ENCODE assay signal across 8 cellular contexts in genomic region chrX:44874481-44875184, GRCh38. TPM values are rescaled to one million over a fixed set of nuclear protein-coding genes. Genes with fewer than 3 reads are reported as not detected.
DNase-seq lines count a peak whose midpoint lies in the region; ATAC-seq and TF ChIP-seq lines count a peak whose summit lies in the region.

No MANE protein-coding gene starts in this region.

- peak overlapping the region; percentile 100 for H3K27ac ChIP-seq in neutrophil

- H3K9me3 ChIP-seq in neutrophil, result no peaks in the 10 kb centered on the region

- no peak for TF ChIP-seq CTCF in fibroblast of pulmonary artery (IDR thresholded peaks at IDR 0.05; ENCODE audit: low read length, missing control alignments)
- TF ChIP-seq CTCF in neutrophil (IDR thresholded peaks at IDR 0.05), result no peak

- peak overlapping the region; percentile 97 to 98 for H3K4me3 Mint-ChIP-seq in activated T-cell treated with anti-CD3 and anti-CD28 coated beads, Interleukin-2, amount 50 U/mL, for 72 hours

- H3K27ac Mint-ChIP-seq in activated T-cell treated with anti-CD3 and anti-CD28 coated beads, Interleukin-2, amount 50 U/mL, for 72 hours, result peak overlapping the region; percentile 93

- H3K36me3 Mint-ChIP-seq in activated T-cell treated with anti-CD3 and anti-CD28 coated beads, Interleukin-2, amount 50 U/mL, for 72 hours (ENCODE audit: insufficient read depth in 2 of 2), result peaks cover 2 to 13% of the 10 kb centered on the region in 2 donors

- DNase-seq in Right ventricle myocardium superior, result no peak
- no peak for DNase-seq in Right ventricle myocardium inferior (ENCODE audit: missing footprints)
- peak; percentile 57 for DNase-seq in NCI-H69 (lab: John Stamatoyannopoulos, UW)
- DNase-seq in activated T-cell treated with anti-CD3 and anti-CD28 coated beads, Interleukin-2, amount 50 U/mL, for 72 hours, result peak; percentile 22 to 54
- DNase-seq in fibroblast of pulmonary artery (ENCODE audit: low read depth), result peak; percentile 24
- no peak for DNase-seq in COR-L47 (lab: John Stamatoyannopoulos, UW)

- H3K4me1 Mint-ChIP-seq in activated T-cell treated with anti-CD3 and anti-CD28 coated beads, Interleukin-2, amount 50 U/mL, for 72 hours (ENCODE audit: low read depth), result peaks cover 42% of the 10 kb centered on the region

- no peaks in the 10 kb centered on the region for H3K9me3 Mint-ChIP-seq in activated T-cell treated with anti-CD3 and anti-CD28 coated beads, Interleukin-2, amount 50 U/mL, for 72 hours

- intact Hi-C loops in Right ventricle myocardium superior (cut with DNase I) (loop anchor here (10.0 kb wide), 1 partner anchor 200 kb away; no protein-coding TSS in a partner anchor), Right ventricle myocardium inferior (cut with DNase I) (loop anchor here (10.0 kb wide), 1 partner anchor 70 kb away; no protein-coding TSS in a partner anchor)

- peaks cover 26 to 49% of the 10 kb centered on the region in 2 experiments for H3K4me1 ChIP-seq in neutrophil (ENCODE audit: control insufficient read depth in 1 of 2, insufficient read depth in 1 of 2, low read depth in 1 of 2, low read length in 1 of 2)

- H3K4me3 ChIP-seq in fibroblast of pulmonary artery (replicated peaks; ENCODE audit: low read depth, low read length), result peak overlapping the region; percentile 78
- peak overlapping the region; percentile 72 to 99 for H3K4me3 ChIP-seq in neutrophil (ENCODE audit: low read depth in 1 of 2, low read length in 1 of 2)

- no peaks in the 10 kb centered on the region for H3K36me3 ChIP-seq in neutrophil

- no peaks in the 10 kb centered on the region for H3K27me3 Mint-ChIP-seq in activated T-cell treated with anti-CD3 and anti-CD28 coated beads, Interleukin-2, amount 50 U/mL, for 72 hours (ENCODE audit: low read depth)

- no peaks in the 10 kb centered on the region for H3K27me3 ChIP-seq in neutrophil

- ATAC-seq in Right ventricle myocardium superior (ENCODE audit: poor library complexity), result peak; percentile 27
- no peak for ATAC-seq in Right ventricle myocardium inferior
- ATAC-seq in activated T-cell treated with anti-CD3 and anti-CD28 coated beads, Interleukin-2, amount 50 U/mL, for 72 hours (replicated peaks in 1 of 2), result peak in 1 of 2 donors; percentile 19
- ATAC-seq in GM21528 (IDR thresholded peaks at IDR 0.05; ENCODE audit: low FRiP score, unreplicated experiment), result no peak

RNA-seq across cellular contexts. Expression of gene KDM6A, which starts 1.6 kb away (rescaled TPM):
- total RNA-seq in Right ventricle myocardium superior, result 12.8 TPM
- total RNA-seq in Right ventricle myocardium inferior, result 13.5 TPM
- 10 to 100 TPM; 36.4 to 51.0 TPM for total RNA-seq in activated T-cell treated with anti-CD3 and anti-CD28 coated beads, Interleukin-2, amount 50 U/mL, for 72 hours

RNA-seq across cellular contexts. Expression of gene DUSP21, which starts 30.8 kb away (rescaled TPM):
- total RNA-seq in Right ventricle myocardium superior (not detected), Right ventricle myocardium inferior (not detected)
- not detected for total RNA-seq in activated T-cell treated with anti-CD3 and anti-CD28 coated beads, Interleukin-2, amount 50 U/mL, for 72 hours

Comparison
In these comparisons a context has a peak if more than half of its experiments do, and no peak if none do; other contexts are left out.
1. DNase-seq: peak in NCI-H69 (single experiment), activated T-cell treated with anti-CD3 and anti-CD28 coated beads, Interleukin-2, amount 50 U/mL, for 72 hours (2 of 2) and fibroblast of pulmonary artery (single experiment); none in Right ventricle myocardium superior (single experiment), Right ventricle myocardium inferior (single experiment) and COR-L47 (single experiment).